Comparison of ENCODE assay signal across 10 cellular contexts in genomic region chr12:12975322-12976077, GRCh38. TPM values are rescaled to one million over a fixed set of nuclear protein-coding genes. Genes with fewer than 3 reads are reported as not detected.
DNase-seq lines count a peak whose midpoint lies in the region; ATAC-seq and TF ChIP-seq lines count a peak whose summit lies in the region.
"Had no signal": no experiment of that assay in that cellular context is flagged by ENCODE, and none has a peak within 500 bp of the region (broad histone marks: within the 10 kb centered on the region; RNA-seq: fewer than 3 reads in every experiment).

No MANE protein-coding gene starts in this region.

- H3K4me1 ChIP-seq in breast epithelium = no peaks in the 10 kb centered on the region
- H3K4me1 ChIP-seq in skeletal muscle tissue (ENCODE audit: control insufficient read depth in 3 of 3, insufficient read depth in 3 of 3, low read length in 3 of 3) = peaks cover 0 to 5% (median 2%) of the 10 kb centered on the region in 3 donors

- no peak for TF ChIP-seq POLR2A in breast epithelium (IDR thresholded peaks at IDR 0.05)

- H3K27ac Mint-ChIP-seq in MCF 10A (ENCODE audit: low read depth, unreplicated experiment) = peak overlapping the region; percentile 85
- H3K27ac Mint-ChIP-seq: stimulated activated naive CD8-positive, alpha-beta T cell treated with anti-CD3 and anti-CD28 coated beads, Interleukin-15, Interleukin-2, amounts not matched to agents 100 ng/mL and 50 ng/mL, for 24 hours had no signal

- POLR2A ChIA-PET in MCF 10A (lab: Yijun Ruan, JAX) = interaction anchor here (0.6 to 2.6 kb wide), 14 partner anchors 8 to 237 kb away, joined by 3 to 14 read pairs (median 4); partner anchors contain the start of gene GPRC5A

- intact Hi-C loops in MCF 10A (cut with micrococcal nuclease) = loop anchor here (5.0 kb wide), 1 partner anchor 138 kb away; no protein-coding TSS in a partner anchor
- intact Hi-C loops in breast epithelium (cut with DNase I; ENCODE audit: low total_unique reads) = no loop called here

- TF ChIP-seq CTCF in MCF 10A (IDR thresholded peaks at IDR 0.05; ENCODE audit: unreplicated experiment) (peak; percentile 23), breast epithelium (IDR thresholded peaks at IDR 0.05) (peak in 1 of 3 donors; percentile 25)

- H3K27ac ChIP-seq in breast epithelium (peak overlapping the region in 1 of 2 donors; percentile 59), skeletal muscle tissue (ENCODE audit: low read depth, low read length) (peak overlapping the region; percentile 71)

- no peak overlapping the region for H3K4me3 ChIP-seq in breast epithelium
- H3K4me3 ChIP-seq in skeletal muscle tissue (ENCODE audit: low read length in 3 of 3) = no peak overlapping the region

- CTCF ChIA-PET in MCF 10A (lab: Yijun Ruan, JAX) = interaction anchor here (0.5 to 4.8 kb wide), 28 partner anchors 10 to 1835 kb away, joined by 3 to 42 read pairs (median 4); partner anchors contain the start of genes FAM234B and GPRC5A

- DNase-seq in MCF 10A (ENCODE audit: unreplicated experiment) (peak; percentile 55), breast epithelium (ENCODE audit: low spot score in 2 of 2) (no peak), RKO (ENCODE audit: low spot score) (peak; percentile 37), fibroblast of the conjunctiva (ENCODE audit: low read depth) (peak; percentile 23)
- no peak for DNase-seq in activated naive CD4-positive, alpha-beta T cell treated with Interleukin-2 at 50 U/mL for 16 hours

- H3K9me3 ChIP-seq in breast epithelium (peaks cover 5 to 15% of the 10 kb centered on the region in 2 donors), skeletal muscle tissue (ENCODE audit: control insufficient read depth in 3 of 3, low read length in 3 of 3) (peaks cover 0 to 7% (median 2%) of the 10 kb centered on the region in 3 donors)

- ATAC-seq in HG02884 (IDR thresholded peaks at IDR 0.05; ENCODE audit: unreplicated experiment) (no peak), HG03025 (IDR thresholded peaks at IDR 0.05; ENCODE audit: low FRiP score, unreplicated experiment) (no peak)

- peaks cover 12% of the 10 kb centered on the region for H3K4me1 Mint-ChIP-seq in MCF 10A (ENCODE audit: insufficient read depth, unreplicated experiment)
- H3K4me1 Mint-ChIP-seq: central memory CD8-positive, alpha-beta T cell had no signal

- H3K27me3 ChIP-seq in breast epithelium = no peaks in the 10 kb centered on the region
- H3K27me3 ChIP-seq in skeletal muscle tissue (ENCODE audit: control insufficient read depth in 3 of 3, insufficient read depth in 3 of 3, low read length in 3 of 3) = no peaks in the 10 kb centered on the region

- H3K4me3 Mint-ChIP-seq in MCF 10A (ENCODE audit: unreplicated experiment) = no peak overlapping the region
- H3K4me3 Mint-ChIP-seq: central memory CD8-positive, alpha-beta T cell; stimulated activated naive CD8-positive, alpha-beta T cell treated with anti-CD3 and anti-CD28 coated beads, Interleukin-15, Interleukin-2, amounts not matched to agents 100 ng/mL and 50 ng/mL, for 24 hours had no signal

- BruUV-seq in MCF 10A (replicated peaks; lab: Mats Ljungman, UMichigan) = no TSS peak

- peaks cover 5% of the 10 kb centered on the region for H3K9me3 Mint-ChIP-seq in MCF 10A (ENCODE audit: unreplicated experiment)

- H3K36me3 ChIP-seq in breast epithelium (no peaks in the 10 kb centered on the region), skeletal muscle tissue (ENCODE audit: control insufficient read depth in 3 of 3, insufficient read depth in 3 of 3, low read length in 3 of 3) (peaks cover 25 to 46% (median 40%) of the 10 kb centered on the region in 3 donors)

- peaks cover 45% of the 10 kb centered on the region for H3K36me3 Mint-ChIP-seq in MCF 10A (ENCODE audit: insufficient read depth, unreplicated experiment)

- H3K27me3 Mint-ChIP-seq in MCF 10A (ENCODE audit: insufficient read depth, unreplicated experiment) = no peaks in the 10 kb centered on the region
- H3K27me3 Mint-ChIP-seq: central memory CD8-positive, alpha-beta T cell; stimulated activated naive CD8-positive, alpha-beta T cell treated with anti-CD3 and anti-CD28 coated beads, Interleukin-15, Interleukin-2, amounts not matched to agents 100 ng/mL and 50 ng/mL, for 24 hours had no signal

- H3K9ac ChIP-seq in skeletal muscle tissue (ENCODE audit: low read depth in 1 of 3, low read length in 3 of 3) = no peak overlapping the region

RNA-seq across cellular contexts. Expression of gene GPRC5D, which starts 23.5 kb away (rescaled TPM):
- total RNA-seq in MCF 10A (2022) = not detected in 2 replicates
- not detected for total RNA-seq in breast epithelium
- total RNA-seq in skeletal muscle tissue = not detected

RNA-seq across cellular contexts. Expression of gene HEBP1, which starts 24.6 kb away (rescaled TPM):
- total RNA-seq in MCF 10A (2022) (30.8 and 31.2 TPM in 2 replicates), breast epithelium (10 to 100 TPM; 36.4 to 64.5 (median 39.7) TPM), skeletal muscle tissue (16.2 TPM)

Comparison
In these comparisons a context has a peak if more than half of its experiments do, and no peak if none do; other contexts are left out.
1. DNase-seq: peak in MCF 10A (single experiment), RKO (single experiment) and fibroblast of the conjunctiva (single experiment); none in breast epithelium (0 of 2) and activated naive CD4-positive, alpha-beta T cell treated with Interleukin-2 at 50 U/mL for 16 hours (single experiment).